Comparison of ENCODE assay signal across 10 cellular contexts in genomic region chr6:15505463-15505918, GRCh38.
DNase-seq lines count a peak whose midpoint lies in the region; TF ChIP-seq lines count a peak whose summit lies in the region.
"Had no signal": no experiment of that assay in that cellular context is flagged by ENCODE, and none has a peak within 500 bp of the region (broad histone marks: within the 10 kb centered on the region; RNA-seq: fewer than 3 reads in every experiment).

No MANE protein-coding gene starts in this region.

- H3K36me3 ChIP-seq in adrenal gland (replicated peaks in 1 of 2): peaks cover 0 to 23% of the 10 kb centered on the region in 2 donors
- H3K36me3 ChIP-seq in endodermal cell (ENCODE audit: control insufficient read depth, insufficient read depth, low read length): peaks cover 90% of the 10 kb centered on the region
- H3K36me3 ChIP-seq in neural progenitor cell: no peaks in the 10 kb centered on the region

- WGBS in adrenal gland, 4 donors: 86 to 93% (median 87%) methylated on average over 17 to 18 of the region's 18 CpGs
- WGBS in endodermal cell (ENCODE audit: insufficient coverage in 1 of 2, insufficient read length in 1 of 2), 2 experiments: 97% methylated on average over 14 to 18 of the region's 18 CpGs

- H3K9me3 Mint-ChIP-seq in immature natural killer cell (no peaks in the 10 kb centered on the region), endodermal cell (no peaks in the 10 kb centered on the region), neural progenitor cell (no peaks in the 10 kb centered on the region)
- H3K9me3 Mint-ChIP-seq: activated naive CD4-positive, alpha-beta T cell treated with anti-CD3 and anti-CD28 coated beads, Interleukin-2, amount 50 U/mL, for 24 hours had no signal

- peak overlapping the region; percentile 77 to 91 (median 84) for H3K27ac Mint-ChIP-seq in immature natural killer cell
- no peak overlapping the region for H3K27ac Mint-ChIP-seq in endodermal cell
- H3K27ac Mint-ChIP-seq in neural progenitor cell: no peak overlapping the region
- H3K27ac Mint-ChIP-seq: activated CD4-positive, alpha-beta T cell treated with anti-CD3 and anti-CD28 coated beads for 36 hours; activated naive CD4-positive, alpha-beta T cell treated with anti-CD3 and anti-CD28 coated beads, Interleukin-2, amount 50 U/mL, for 24 hours had no signal

- TF ChIP-seq POLR2A in adrenal gland (IDR thresholded peaks at IDR 0.05): no peak

- peaks cover 11 to 45% (median 11%) of the 10 kb centered on the region in 3 donors for H3K36me3 Mint-ChIP-seq in immature natural killer cell
- peaks cover 79% of the 10 kb centered on the region for H3K36me3 Mint-ChIP-seq in endodermal cell (ENCODE audit: low read depth)
- peaks cover 42% of the 10 kb centered on the region for H3K36me3 Mint-ChIP-seq in neural progenitor cell

- no peaks in the 10 kb centered on the region for H3K79me2 ChIP-seq in neural progenitor cell (ENCODE audit: low read depth)

- H3K4me1 ChIP-seq in adrenal gland (replicated peaks in 1 of 2) (peaks cover 11 to 33% of the 10 kb centered on the region in 2 donors), endodermal cell (ENCODE audit: control insufficient read depth, insufficient read depth, low read length) (no peaks in the 10 kb centered on the region), neural progenitor cell (no peaks in the 10 kb centered on the region)

- TF ChIP-seq CTCF in HFF-Myc (IDR thresholded peaks at IDR 0.05; ENCODE audit: low read depth, low read length, missing control alignments) (no peak), adrenal gland (IDR thresholded peaks at IDR 0.05) (no peak), endodermal cell (conservative IDR thresholded peaks at IDR 0.05) (no peak), neural progenitor cell (IDR thresholded peaks at IDR 0.05) (no peak)

- H4K20me1 ChIP-seq in neural progenitor cell (ENCODE audit: low read depth): peaks cover 18% of the 10 kb centered on the region

- no peaks in the 10 kb centered on the region for H3F3A ChIP-seq in neural progenitor cell (ENCODE audit: low read depth)

- H3K4me3 Mint-ChIP-seq in immature natural killer cell (peak overlapping the region; percentile 51 to 74 (median 71)), endodermal cell (no peak overlapping the region), neural progenitor cell (no peak overlapping the region)
- H3K4me3 Mint-ChIP-seq: activated CD4-positive, alpha-beta T cell treated with anti-CD3 and anti-CD28 coated beads for 36 hours; activated naive CD4-positive, alpha-beta T cell treated with anti-CD3 and anti-CD28 coated beads, Interleukin-2, amount 50 U/mL, for 24 hours had no signal

- H3K27ac ChIP-seq in adrenal gland (peak overlapping the region in 3 of 5 donors; percentile 53 to 76 (median 74)), endodermal cell (ENCODE audit: low read depth, low read length) (no peak overlapping the region), neural progenitor cell (no peak overlapping the region)

- H3K27me3 ChIP-seq in adrenal gland (no peaks in the 10 kb centered on the region), endodermal cell (ENCODE audit: control insufficient read depth, insufficient read depth, low read length, poor library complexity, severe bottlenecking) (no peaks in the 10 kb centered on the region), neural progenitor cell (no peaks in the 10 kb centered on the region)

- no peak overlapping the region for H2AFZ ChIP-seq in neural progenitor cell (replicated peaks)

- H3K4me2 ChIP-seq in neural progenitor cell: no peak overlapping the region

- H3K27me3 Mint-ChIP-seq in immature natural killer cell (ENCODE audit: low read depth in 3 of 3) (peaks cover 4 to 34% (median 15%) of the 10 kb centered on the region in 3 donors), endodermal cell (ENCODE audit: insufficient read depth) (no peaks in the 10 kb centered on the region), neural progenitor cell (ENCODE audit: insufficient read depth, low read depth) (peaks cover 8% of the 10 kb centered on the region)
- H3K27me3 Mint-ChIP-seq: activated CD4-positive, alpha-beta T cell treated with anti-CD3 and anti-CD28 coated beads for 36 hours; activated naive CD4-positive, alpha-beta T cell treated with anti-CD3 and anti-CD28 coated beads, Interleukin-2, amount 50 U/mL, for 24 hours had no signal

- no peak for DNase-seq in HFF-Myc (ENCODE audit: extremely low read depth, low read depth)
- peak in 2 of 7 donors; percentile 15 to 21 for DNase-seq in adrenal gland
- DNase-seq in immature natural killer cell: peak; percentile 65 to 76 (median 70)
- DNase-seq in skeletal muscle cell (ENCODE audit: low read depth): peak; percentile 53
- DNase-seq in endodermal cell: no peak
- no peak for DNase-seq in neural progenitor cell (ENCODE audit: low spot score)
- no peak for DNase-seq in stimulated activated CD4-positive, alpha-beta T cell treated with anti-CD3 and anti-CD28 coated beads, Interleukin-4, amount 100 ng/mL, for 1 hour
- no peak for DNase-seq in superior temporal gyrus (ENCODE audit: extremely low spot score)
- DNase-seq: activated CD4-positive, alpha-beta T cell treated with anti-CD3 and anti-CD28 coated beads for 36 hours had no signal

- H3K4me1 Mint-ChIP-seq in immature natural killer cell: peaks cover 56 to 67% of the 10 kb centered on the region in 2 donors
- peaks cover 2% of the 10 kb centered on the region for H3K4me1 Mint-ChIP-seq in endodermal cell
- H3K4me1 Mint-ChIP-seq in neural progenitor cell: peaks cover 7% of the 10 kb centered on the region

- peak overlapping the region; percentile 20 for H3K4me3 ChIP-seq in HFF-Myc (replicated peaks; ENCODE audit: low read depth, low read length)
- peak overlapping the region in 1 of 4 donors; percentile 28 for H3K4me3 ChIP-seq in adrenal gland
- H3K4me3 ChIP-seq in skeletal muscle cell (ENCODE audit: low read depth, low read length): no peak overlapping the region
- H3K4me3 ChIP-seq in endodermal cell (ENCODE audit: low read length): no peak overlapping the region
- no peak overlapping the region for H3K4me3 ChIP-seq in neural progenitor cell

- intact Hi-C loops in adrenal gland (cut with DNase I): no loop called here

- H3K9ac ChIP-seq in endodermal cell (ENCODE audit: extremely low read depth, low read length, poor library complexity, severe bottlenecking) (no peak overlapping the region), neural progenitor cell (no peak overlapping the region)

- no peaks in the 10 kb centered on the region for H3K9me3 ChIP-seq in adrenal gland (replicated peaks in 1 of 3)
- H3K9me3 ChIP-seq in endodermal cell (ENCODE audit: control insufficient read depth, low read length): no peaks in the 10 kb centered on the region
- no peaks in the 10 kb centered on the region for H3K9me3 ChIP-seq in neural progenitor cell (ENCODE audit: low read depth)

Comparison
In these comparisons a context has a peak if more than half of its experiments do, and no peak if none do; other contexts are left out.
1. DNase-seq: peak in immature natural killer cell (3 of 3) and skeletal muscle cell (single experiment); none in HFF-Myc (single experiment), endodermal cell (single experiment), neural progenitor cell (single experiment), stimulated activated CD4-positive, alpha-beta T cell treated with anti-CD3 and anti-CD28 coated beads, Interleukin-4, amount 100 ng/mL, for 1 hour (single experiment) and superior temporal gyrus (single experiment).
2. H3K27ac ChIP-seq: peak in adrenal gland (3 of 5); none in endodermal cell (single experiment) and neural progenitor cell (single experiment).
3. H3K27ac Mint-ChIP-seq: peak in immature natural killer cell (6 of 6); none in endodermal cell (single experiment) and neural progenitor cell (single experiment).
4. H3K4me3 Mint-ChIP-seq: peak in immature natural killer cell (5 of 5); none in endodermal cell (single experiment) and neural progenitor cell (single experiment).